Comparison of ENCODE assay signal across 1 cellular context in the genomic region with DNA sequence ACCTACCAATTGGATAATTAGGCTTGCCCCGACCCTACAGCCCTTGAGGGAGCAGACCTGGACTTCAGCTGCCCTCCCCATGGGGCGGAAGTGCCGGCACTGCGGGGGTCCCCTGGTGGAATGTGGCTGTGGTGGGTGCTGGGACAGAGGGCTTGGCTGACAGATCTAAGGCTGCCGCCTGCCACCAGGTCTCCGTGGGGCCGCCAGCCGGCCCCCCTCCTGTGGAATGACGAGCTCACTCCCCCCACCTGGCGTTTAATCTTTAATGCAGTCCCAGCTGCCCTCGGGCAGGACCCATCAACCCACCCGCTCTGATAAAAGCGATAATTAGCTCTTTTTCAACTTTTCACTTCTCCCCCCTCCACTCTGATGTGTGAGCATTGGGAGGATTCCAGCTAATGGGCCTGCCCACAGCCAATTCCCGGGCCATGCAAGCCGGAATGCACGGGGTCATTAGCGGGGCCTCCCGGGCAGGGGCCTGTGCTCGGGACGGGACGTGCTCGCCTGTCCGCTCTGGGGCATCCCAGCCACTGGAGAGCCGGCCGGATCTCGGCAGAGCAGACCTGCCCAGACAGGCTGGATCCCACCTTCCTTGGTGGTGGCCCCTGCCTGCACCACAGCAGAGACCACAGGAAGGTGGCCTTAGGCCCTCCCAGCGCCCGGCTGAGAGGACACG.
TF ChIP-seq lines count a peak whose summit lies in the region.

No MANE protein-coding gene starts in this region.

TF ChIP-seq in WTC11, 78 proteins besides CTCF, POLR2A, EP300 and RAD21:
- TF ChIP-seq, protein P1, sequence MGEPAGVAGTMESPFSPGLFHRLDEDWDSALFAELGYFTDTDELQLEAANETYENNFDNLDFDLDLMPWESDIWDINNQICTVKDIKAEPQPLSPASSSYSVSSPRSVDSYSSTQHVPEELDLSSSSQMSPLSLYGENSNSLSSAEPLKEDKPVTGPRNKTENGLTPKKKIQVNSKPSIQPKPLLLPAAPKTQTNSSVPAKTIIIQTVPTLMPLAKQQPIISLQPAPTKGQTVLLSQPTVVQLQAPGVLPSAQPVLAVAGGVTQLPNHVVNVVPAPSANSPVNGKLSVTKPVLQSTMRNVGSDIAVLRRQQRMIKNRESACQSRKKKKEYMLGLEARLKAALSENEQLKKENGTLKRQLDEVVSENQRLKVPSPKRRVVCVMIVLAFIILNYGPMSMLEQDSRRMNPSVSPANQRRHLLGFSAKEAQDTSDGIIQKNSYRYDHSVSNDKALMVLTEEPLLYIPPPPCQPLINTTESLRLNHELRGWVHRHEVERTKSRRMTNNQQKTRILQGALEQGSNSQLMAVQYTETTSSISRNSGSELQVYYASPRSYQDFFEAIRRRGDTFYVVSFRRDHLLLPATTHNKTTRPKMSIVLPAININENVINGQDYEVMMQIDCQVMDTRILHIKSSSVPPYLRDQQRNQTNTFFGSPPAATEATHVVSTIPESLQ (CRISPR knock-in tag; IDR thresholded peaks at IDR 0.05), result no peak
- TF ChIP-seq ZNF423 (CRISPR knock-in tag; IDR thresholded peaks at IDR 0.05), result peak; percentile 68; the same call in 1 of the 2 replicates
